29 cellular contexts compared by ENCODE assay signal in genomic region chr7:154903083-154903731, GRCh38.
DNase-seq lines count a peak whose midpoint lies in the region; ATAC-seq, FAIRE-seq and TF ChIP-seq lines count a peak whose summit lies in the region.
"Had no signal": no experiment of that assay in that cellular context is flagged by ENCODE, and none has a peak within 500 bp of the region (broad histone marks: within the 10 kb centered on the region; RNA-seq: fewer than 3 reads in every experiment).

No MANE protein-coding gene starts in this region.

- peaks cover 28% of the 10 kb centered on the region for H3K4me1 Mint-ChIP-seq in brain
- H3K4me1 Mint-ChIP-seq in immature natural killer cell, result peaks cover 3 to 4% of the 10 kb centered on the region in 2 donors
- no peaks in the 10 kb centered on the region for H3K4me1 Mint-ChIP-seq in activated CD4-positive, alpha-beta T cell treated with anti-CD3 and anti-CD28 coated beads, Interleukin-2, amount 10 ng/mL, durations not matched to agents 7 days and 5 days
- H3K4me1 Mint-ChIP-seq: activated T-helper 17 cell treated with anti-CD3 and anti-CD28 coated beads, Interleukin-2, amount 50 U/mL, for 72 hours; nephron had no signal

- peaks cover 3% of the 10 kb centered on the region for H3K27me3 Mint-ChIP-seq in brain
- peaks cover 0 to 7% (median 1%) of the 10 kb centered on the region in 3 donors for H3K27me3 Mint-ChIP-seq in immature natural killer cell (ENCODE audit: low read depth in 3 of 3)
- no peaks in the 10 kb centered on the region for H3K27me3 Mint-ChIP-seq in activated CD4-positive, alpha-beta T cell treated with anti-CD3 and anti-CD28 coated beads, Interleukin-2, amount 10 ng/mL, durations not matched to agents 7 days and 5 days

- no peak overlapping the region for H3K9ac ChIP-seq in HepG2 (ENCODE audit: insufficient read depth, low read depth, low read length)

- TF ChIP-seq EP300 in HepG2 (IDR thresholded peaks at IDR 0.05; ENCODE audit: low read depth in 2 of 2, low read length in 2 of 2), result peak in 1 of 2 experiments; percentile 21; a peak in 1 of 4 replicates
- TF ChIP-seq EP300 in HepG2 (CRISPR knock-in tag; IDR thresholded peaks at IDR 0.05; ENCODE audit: borderline replicate concordance), result no peak

- H2AFZ ChIP-seq in HepG2 (ENCODE audit: low read length) (no peak overlapping the region), osteoblast (ENCODE audit: low read length) (no peak overlapping the region)

- TF ChIP-seq CTCF in brain (conservative IDR thresholded peaks at IDR 0.05), result no peak
- TF ChIP-seq CTCF in HepG2 (CRISPR knock-in tag; IDR thresholded peaks at IDR 0.05), result no peak
- TF ChIP-seq CTCF in osteoblast (IDR thresholded peaks at IDR 0.05; ENCODE audit: extremely low read depth, low read depth, low read length), result no peak
- TF ChIP-seq CTCF in Peyer's patch (IDR thresholded peaks at IDR 0.05), result no peak

- H3K9me3 ChIP-seq in HepG2 (ENCODE audit: low read length) (no peaks in the 10 kb centered on the region), osteoblast (ENCODE audit: low read depth, low read length) (no peaks in the 10 kb centered on the region), Peyer's patch (no peaks in the 10 kb centered on the region)
- H3K9me3 ChIP-seq: A549, left lung, transverse colon had no signal

- DNase-seq in Ammon's horn (ENCODE audit: low spot score) (peak; percentile 45), HepG2 (ENCODE audit: low spot score) (peak; percentile 52), osteoblast (ENCODE audit: insufficient read length, low spot score, missing footprints) (peak; percentile 49), immature natural killer cell (no peak), NCI-H2029 (lab: John Stamatoyannopoulos, UW) (no peak), Peyer's patch (no peak)
- DNase-seq in activated CD4-positive, alpha-beta T cell treated with anti-CD3 and anti-CD28 coated beads, Interleukin-2, amount 10 ng/mL, durations not matched to agents 7 days and 5 days, result no peak
- DNase-seq: activated CD4-positive, CD25-positive, alpha-beta regulatory T cell treated with anti-CD3 and anti-CD28 coated beads, Interleukin-2, amount 50 U/mL, for 72 hours; activated CD8-positive, alpha-beta T cell treated with anti-CD3 and anti-CD28 coated beads for 36 hours; activated naive CD4-positive, alpha-beta T cell treated with anti-CD3 and anti-CD28 coated beads, Interleukin-2, amount 50 U/mL, for 16 hours; AML-193; CD4-positive, alpha-beta memory T cell; DMS 273 treated with DMSO at 0.1 percent for 48 hours; Karpas-422; left lung; MV-4-11; NCI-H1436 treated with DMSO at 0.1 percent for 48 hours; NCI-H526; SIG-M5; transverse colon had no signal

- H3K36me3 ChIP-seq in HepG2 (replicated peaks in 1 of 2; ENCODE audit: control insufficient read depth in 1 of 2, insufficient read depth in 2 of 2, low read length in 2 of 2), result no peaks in the 10 kb centered on the region
- no peaks in the 10 kb centered on the region for H3K36me3 ChIP-seq in osteoblast (ENCODE audit: insufficient read depth, low read length)
- no peaks in the 10 kb centered on the region for H3K36me3 ChIP-seq in Peyer's patch
- H3K36me3 ChIP-seq: left lung, transverse colon had no signal

- no peaks in the 10 kb centered on the region for H4K20me1 ChIP-seq in HepG2 (ENCODE audit: insufficient read depth, low read length)
- no peaks in the 10 kb centered on the region for H4K20me1 ChIP-seq in osteoblast (ENCODE audit: insufficient read depth, low read length)

- H3K27ac ChIP-seq in HepG2 (ENCODE audit: extremely low read length, insufficient read depth, low read length) (no peak overlapping the region), osteoblast (ENCODE audit: low read depth, low read length) (no peak overlapping the region), Peyer's patch (no peak overlapping the region)
- H3K27ac ChIP-seq: A549, HL-60, left lung, transverse colon had no signal

- H3K79me2 ChIP-seq in HepG2 (ENCODE audit: insufficient read depth, low read length) (no peaks in the 10 kb centered on the region), osteoblast (ENCODE audit: insufficient read depth, low read length) (no peaks in the 10 kb centered on the region)

- no peak overlapping the region for H3K4me3 Mint-ChIP-seq in brain
- no peak overlapping the region for H3K4me3 Mint-ChIP-seq in immature natural killer cell
- H3K4me3 Mint-ChIP-seq in activated CD4-positive, alpha-beta T cell treated with anti-CD3 and anti-CD28 coated beads, Interleukin-2, amount 10 ng/mL, durations not matched to agents 7 days and 5 days, result no peak overlapping the region
- H3K4me3 Mint-ChIP-seq: activated CD8-positive, alpha-beta T cell treated with anti-CD3 and anti-CD28 coated beads for 36 hours; activated T-helper 17 cell treated with anti-CD3 and anti-CD28 coated beads, Interleukin-2, amount 50 U/mL, for 72 hours; CD4-positive, alpha-beta memory T cell; nephron had no signal

- H3K4me3 ChIP-seq in HepG2 (replicated peaks in 1 of 3; ENCODE audit: insufficient read depth in 1 of 3, low read depth in 2 of 3, low read length in 3 of 3) (peak overlapping the region in 2 of 3 experiments; percentile 4 to 34; a peak in 1 of 6 replicates), osteoblast (ENCODE audit: insufficient read depth, low read length) (no peak overlapping the region), Peyer's patch (no peak overlapping the region)
- H3K4me3 ChIP-seq: A549, left lung, transverse colon had no signal

- CTCF ChIA-PET in HepG2 (lab: Yijun Ruan, JAX; ENCODE audit: low intra/inter-chr PET ratio, low total read pairs), result no interaction called here
- CTCF ChIA-PET in activated CD4-positive, alpha-beta T cell treated with anti-CD3 and anti-CD28 coated beads, Interleukin-2, amount 10 ng/mL, durations not matched to agents 7 days and 5 days (lab: Charles Lee), result interaction anchor here (1.1 kb wide), 1 partner anchor 11 kb away, joined by 3 read pairs; no protein-coding TSS in a partner anchor

- no peak for TF ChIP-seq RAD21 in HepG2 (CRISPR knock-in tag; IDR thresholded peaks at IDR 0.05)

- intact Hi-C loops in HepG2 (cut with micrococcal nuclease; ENCODE audit: unreplicated experiment), result no loop called here

- POLR2A ChIA-PET in HepG2 (lab: Yijun Ruan, JAX), result interaction anchor here (1.3 kb wide), 1 partner anchor 10 kb away, joined by 4 read pairs; no protein-coding TSS in a partner anchor
- POLR2A ChIA-PET in activated CD4-positive, alpha-beta T cell treated with anti-CD3 and anti-CD28 coated beads, Interleukin-2, amount 10 ng/mL, durations not matched to agents 7 days and 5 days (lab: Charles Lee), result no interaction called here

- ATAC-seq in HepG2, result peak; percentile 59
- ATAC-seq: A549; activated CD8-positive, alpha-beta T cell treated with anti-CD3 and anti-CD28 coated beads for 36 hours; activated T-helper 17 cell treated with anti-CD3 and anti-CD28 coated beads, Interleukin-2, amount 50 U/mL, for 72 hours; left lung had no signal

- WGBS in HepG2 (ENCODE audit: low lambda C conversion rate), result 0% methylated on average over 13 of the region's 14 CpGs

- H3K9me3 Mint-ChIP-seq in brain (peaks cover 0 to 10% (median 2%) of the 10 kb centered on the region in 5 experiments), immature natural killer cell (no peaks in the 10 kb centered on the region)
- H3K9me3 Mint-ChIP-seq in activated CD4-positive, alpha-beta T cell treated with anti-CD3 and anti-CD28 coated beads, Interleukin-2, amount 10 ng/mL, durations not matched to agents 7 days and 5 days, result no peaks in the 10 kb centered on the region
- H3K9me3 Mint-ChIP-seq: activated CD8-positive, alpha-beta T cell treated with anti-CD3 and anti-CD28 coated beads for 36 hours; activated T-helper 17 cell treated with anti-CD3 and anti-CD28 coated beads, Interleukin-2, amount 50 U/mL, for 72 hours; CD4-positive, alpha-beta memory T cell had no signal

- H3K4me1 ChIP-seq in HepG2 (ENCODE audit: insufficient read depth, low read length) (peaks cover 12% of the 10 kb centered on the region), osteoblast (ENCODE audit: insufficient read depth, low read length) (no peaks in the 10 kb centered on the region), Peyer's patch (no peaks in the 10 kb centered on the region)
- H3K4me1 ChIP-seq: A549, left lung, transverse colon had no signal

- no peak for FAIRE-seq in HepG2 (lab: Jason Lieb, UNC)
- FAIRE-seq: A549, bronchial epithelial cell, endometrium, frontal cortex, RCC 7860 had no signal

- no TSS peak for BruUV-seq in HepG2 (replicated peaks; lab: Mats Ljungman, UMichigan)

- H3K4me2 ChIP-seq in HepG2 (ENCODE audit: low read depth, low read length), result peak overlapping the region; percentile 59
- H3K4me2 ChIP-seq in osteoblast (ENCODE audit: insufficient read depth, low read length), result no peak overlapping the region
- H3K4me2 ChIP-seq: A549 had no signal

- H3K27ac Mint-ChIP-seq in brain (peak overlapping the region in 4 of 5 experiments; percentile 61 to 92 (median 78)), immature natural killer cell (no peak overlapping the region)
- no peak overlapping the region for H3K27ac Mint-ChIP-seq in activated CD4-positive, alpha-beta T cell treated with anti-CD3 and anti-CD28 coated beads, Interleukin-2, amount 10 ng/mL, durations not matched to agents 7 days and 5 days
- H3K27ac Mint-ChIP-seq: activated CD8-positive, alpha-beta T cell treated with anti-CD3 and anti-CD28 coated beads for 36 hours; activated T-helper 17 cell treated with anti-CD3 and anti-CD28 coated beads, Interleukin-2, amount 50 U/mL, for 72 hours; CD4-positive, alpha-beta memory T cell; nephron had no signal

- no peaks in the 10 kb centered on the region for H3K36me3 Mint-ChIP-seq in brain
- H3K36me3 Mint-ChIP-seq in immature natural killer cell, result no peaks in the 10 kb centered on the region
- no peaks in the 10 kb centered on the region for H3K36me3 Mint-ChIP-seq in activated CD4-positive, alpha-beta T cell treated with anti-CD3 and anti-CD28 coated beads, Interleukin-2, amount 10 ng/mL, durations not matched to agents 7 days and 5 days (ENCODE audit: low read depth)
- H3K36me3 Mint-ChIP-seq: CD4-positive, alpha-beta memory T cell had no signal

- TF ChIP-seq POLR2A in HepG2 (IDR thresholded peaks at IDR 0.05; ENCODE audit: insufficient read depth in 1 of 2, low read depth in 2 of 2, low read length in 2 of 2) (no peak), Peyer's patch (IDR thresholded peaks at IDR 0.05) (no peak)

- peaks cover 0 to 50% of the 10 kb centered on the region in 2 experiments for H3K27me3 ChIP-seq in HepG2 (ENCODE audit: control insufficient read depth in 1 of 2, insufficient read depth in 2 of 2, low read length in 2 of 2)
- H3K27me3 ChIP-seq in osteoblast (ENCODE audit: insufficient read depth, low read length), result no peaks in the 10 kb centered on the region
- H3K27me3 ChIP-seq in Peyer's patch, result no peaks in the 10 kb centered on the region
- H3K27me3 ChIP-seq: left lung, transverse colon had no signal

- in situ Hi-C loops in HepG2 (cut with HindIII; ENCODE audit: extremely low pct_ligation_motif_present, low pct_unique_long_range_greater_than_20kb), result no loop called here

TF ChIP-seq in HepG2, 621 proteins besides CTCF, POLR2A, EP300 and RAD21 (continues in another document):
- no peak for TF ChIP-seq SRSF4 (IDR thresholded peaks at IDR 0.05; ENCODE audit: low read depth, low read length, poor library complexity, severe bottlenecking)
- TF ChIP-seq EED (CRISPR knock-in tag; IDR thresholded peaks at IDR 0.05), result no peak
- no peak for TF ChIP-seq FOXA3 (CRISPR knock-in tag; IDR thresholded peaks at IDR 0.05)
- no peak for TF ChIP-seq SRSF1 (optimal IDR thresholded peaks at IDR 0.05; ENCODE audit: low read depth, low read length)
- no peak for TF ChIP-seq ZNF713 (CRISPR knock-in tag; IDR thresholded peaks at IDR 0.05)

Comparison
In these comparisons a context has a peak if more than half of its experiments do, and no peak if none do; other contexts are left out.
1. DNase-seq: peak in Ammon's horn (single experiment), HepG2 (single experiment) and osteoblast (single experiment); none in immature natural killer cell (0 of 3), NCI-H2029 (single experiment), activated CD4-positive, alpha-beta T cell treated with anti-CD3 and anti-CD28 coated beads, Interleukin-2, amount 10 ng/mL, durations not matched to agents 7 days and 5 days (single experiment) and Peyer's patch (0 of 3).
2. H3K27ac Mint-ChIP-seq: peak in brain (4 of 5); none in immature natural killer cell (0 of 6) and activated CD4-positive, alpha-beta T cell treated with anti-CD3 and anti-CD28 coated beads, Interleukin-2, amount 10 ng/mL, durations not matched to agents 7 days and 5 days (single experiment).
3. H3K4me3 ChIP-seq: peak in HepG2 (2 of 3); none in osteoblast (single experiment) and Peyer's patch (0 of 4).